Comparison of ENCODE assay signal across 8 cellular contexts in the genomic region with DNA sequence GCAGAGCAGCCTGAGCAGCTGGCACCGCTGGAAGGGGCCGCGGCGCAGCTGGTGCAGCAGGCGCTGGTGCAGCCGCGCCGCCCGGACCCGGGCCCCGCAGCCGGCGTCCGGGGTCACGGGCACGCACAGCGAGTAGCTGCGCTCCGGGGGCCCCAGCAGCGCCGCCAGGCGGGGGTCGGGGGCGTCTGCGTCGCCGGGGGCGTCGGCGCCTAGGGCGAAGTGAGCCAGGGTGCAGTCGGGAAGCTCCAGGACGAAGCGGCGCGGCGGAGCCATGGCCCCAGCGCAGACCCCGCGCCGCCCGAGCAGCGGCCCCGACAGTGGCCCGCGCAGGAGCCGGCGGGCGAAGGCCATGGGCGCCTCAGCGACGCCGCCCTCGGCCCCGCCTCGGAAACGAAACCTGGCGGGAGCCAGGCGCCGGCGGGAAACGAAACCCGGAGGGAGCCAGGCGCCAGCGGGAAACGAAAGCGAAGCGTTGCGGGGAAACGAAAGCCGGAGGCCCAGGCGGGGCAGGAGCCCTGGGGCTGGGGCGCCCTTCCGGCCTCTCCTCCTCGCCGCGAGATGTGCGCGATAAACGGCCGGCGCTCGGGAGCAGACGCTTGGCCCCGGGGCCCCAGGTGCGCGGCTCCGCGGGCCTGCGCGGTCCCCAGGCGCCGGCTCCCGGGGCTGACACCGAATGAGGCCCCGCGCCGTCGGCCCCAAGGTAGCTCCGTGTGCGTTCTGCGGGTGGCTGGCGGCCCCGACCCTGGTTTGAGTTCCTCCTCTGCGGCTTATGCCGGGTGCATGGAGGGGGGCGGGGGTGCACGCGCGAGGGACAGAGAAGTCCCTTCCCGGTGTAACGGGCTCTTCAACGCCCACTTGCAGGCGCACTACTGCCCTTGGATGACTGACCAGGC. TPM values are rescaled to one million over a fixed set of nuclear protein-coding genes. Genes with fewer than 3 reads are reported as not detected.
A peak's percentile ranks its signal among the peaks of the same experiment; 100 is the strongest.
DNase-seq lines count a peak whose midpoint lies in the region; ATAC-seq lines count a peak whose summit lies in the region.

A gene with protein sequence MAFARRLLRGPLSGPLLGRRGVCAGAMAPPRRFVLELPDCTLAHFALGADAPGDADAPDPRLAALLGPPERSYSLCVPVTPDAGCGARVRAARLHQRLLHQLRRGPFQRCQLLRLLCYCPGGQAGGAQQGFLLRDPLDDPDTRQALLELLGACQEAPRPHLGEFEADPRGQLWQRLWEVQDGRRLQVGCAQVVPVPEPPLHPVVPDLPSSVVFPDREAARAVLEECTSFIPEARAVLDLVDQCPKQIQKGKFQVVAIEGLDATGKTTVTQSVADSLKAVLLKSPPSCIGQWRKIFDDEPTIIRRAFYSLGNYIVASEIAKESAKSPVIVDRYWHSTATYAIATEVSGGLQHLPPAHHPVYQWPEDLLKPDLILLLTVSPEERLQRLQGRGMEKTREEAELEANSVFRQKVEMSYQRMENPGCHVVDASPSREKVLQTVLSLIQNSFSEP (minus strand): TSS at position 562 of the 893 bp plus-strand sequence. CDS start 211 bp downstream, at position 351.

- intact Hi-C loops in activated naive CD4-positive, alpha-beta T cell treated with anti-CD3 and anti-CD28 coated beads for 36 hours (cut with micrococcal nuclease) = loop anchor here (1.0 to 5.0 kb wide), 4 partner anchors 12 to 83 kb away; a partner anchor contains a TSS
- intact Hi-C loops in Right ventricle myocardium inferior (cut with DNase I) (loop anchor here (5.0 kb wide), 1 partner anchor 52 kb away; a partner anchor contains a TSS), posterior cingulate gyrus (cut with DNase I) (no loop called here)

- H3K4me3 Mint-ChIP-seq in activated naive CD4-positive, alpha-beta T cell treated with anti-CD3 and anti-CD28 coated beads for 36 hours = peak within 1 kb of the TSS; percentile 89

- CTCF ChIA-PET in activated naive CD4-positive, alpha-beta T cell treated with anti-CD3 and anti-CD28 coated beads for 36 hours (lab: Charles Lee) = interaction anchor here (0.5 to 5.8 kb wide), 17 partner anchors 9 to 1330 kb away, joined by 3 to 54 read pairs (median 6); a partner anchor contains a TSS

- peaks cover 13% of the 10 kb centered on the region for H3K9me3 Mint-ChIP-seq in activated naive CD4-positive, alpha-beta T cell treated with anti-CD3 and anti-CD28 coated beads for 36 hours

- H3K27me3 Mint-ChIP-seq in activated naive CD4-positive, alpha-beta T cell treated with anti-CD3 and anti-CD28 coated beads for 36 hours (ENCODE audit: low read depth) = no peaks in the 10 kb centered on the region

- peaks cover 17% of the 10 kb centered on the region for H3K4me1 Mint-ChIP-seq in activated naive CD4-positive, alpha-beta T cell treated with anti-CD3 and anti-CD28 coated beads for 36 hours (ENCODE audit: low read depth)

- peak within 1 kb of the TSS; percentile 77 for H3K27ac Mint-ChIP-seq in activated naive CD4-positive, alpha-beta T cell treated with anti-CD3 and anti-CD28 coated beads for 36 hours

- peaks cover 23% of the 10 kb centered on the region for H3K36me3 Mint-ChIP-seq in activated naive CD4-positive, alpha-beta T cell treated with anti-CD3 and anti-CD28 coated beads for 36 hours (ENCODE audit: low read depth)

- ATAC-seq in GM19455 (IDR thresholded peaks at IDR 0.05; ENCODE audit: unreplicated experiment) (peak; percentile 69), HG03575 (IDR thresholded peaks at IDR 0.05; ENCODE audit: extremely low read depth, insufficient number of reproducible peaks, low FRiP score, unreplicated experiment) (peak; percentile 41), Right ventricle myocardium inferior (peak; percentile 66)

- DNase-seq in DMS53 (lab: John Stamatoyannopoulos, UW) (peak; percentile 87), SK-N-DZ (ENCODE audit: low spot score) (peak; percentile 59), Right ventricle myocardium inferior (ENCODE audit: missing footprints) (peak; percentile 84), posterior cingulate gyrus (peak; percentile 15 to 92 (median 44)), ureter (ENCODE audit: low spot score) (peak; percentile 70)
- peak; percentile 82 for DNase-seq in activated naive CD4-positive, alpha-beta T cell treated with anti-CD3 and anti-CD28 coated beads for 36 hours

RNA-seq across cellular contexts. Expression of the gene that starts here (rescaled TPM):
- polyA plus RNA-seq in SK-N-DZ (2014; cell fraction: cytosol; rRNA removed) = 9.5 and 11.1 TPM in 2 replicates
- 8.0 and 11.9 TPM in 2 replicates for polyA plus RNA-seq in SK-N-DZ (2014; cell fraction: nucleus; rRNA removed)
- total RNA-seq in activated naive CD4-positive, alpha-beta T cell treated with anti-CD3 and anti-CD28 coated beads for 36 hours = 1 to 10 TPM; 7.2 to 7.7 TPM
- total RNA-seq in Right ventricle myocardium inferior (3.4 TPM), ureter (7.5 TPM)

Comparison
In these comparisons a context has a peak if more than half of its experiments do, and no peak if none do; other contexts are left out.
1. Peak in every context shown above with its lines: DNase-seq and ATAC-seq.